ENCODE assay signal across 20 cellular contexts in genomic region chr15:55198706-55199105, GRCh38. TPM values are rescaled to one million over a fixed set of nuclear protein-coding genes. Genes with fewer than 3 reads are reported as not detected.
A peak's percentile ranks its signal among the peaks of the same experiment; 100 is the strongest.
DNase-seq lines count a peak whose midpoint lies in the region; ATAC-seq and TF ChIP-seq lines count a peak whose summit lies in the region.
"Had no signal": no experiment of that assay in that cellular context is flagged by ENCODE, and none has a peak within 500 bp of the region (broad histone marks: within the 10 kb centered on the region; RNA-seq: fewer than 3 reads in every experiment).

No MANE protein-coding gene starts in this region.

- DNase-seq in T-helper 1 cell, result no peak
- no peak for DNase-seq in MCF 10A (ENCODE audit: unreplicated experiment)
- no peak for DNase-seq in breast epithelium (ENCODE audit: low spot score in 2 of 2)
- DNase-seq in psoas muscle, result no peak
- no peak for DNase-seq in effector memory CD4-positive, alpha-beta T cell
- DNase-seq: activated CD4-positive, alpha-beta T cell treated with anti-CD3 and anti-CD28 coated beads, Interleukin-2, amount 50 U/mL, for 1 hour; AML-193; Calu3; kidney glomerular epithelial cell; NCI-H1930; NCI-H2227 treated with DMSO at 0.1 percent for 48 hours; occipital lobe; stimulated activated CD4-positive, alpha-beta T cell treated with anti-CD3 and anti-CD28 coated beads, Interleukin-2, amount 100 ng/mL, for 48 hours; stomach; trophoblast cell had no signal

- peaks cover 11% of the 10 kb centered on the region for H3K36me3 Mint-ChIP-seq in T-helper 1 cell treated with Interleukin-12 subunit alpha and Interleukin-12 subunit beta and Interleukin-4 antibody, amounts not matched to agents 30 μg/mL and 1 μg/mL, for 36 hours (ENCODE audit: low read depth)
- H3K36me3 Mint-ChIP-seq in MCF 10A (ENCODE audit: insufficient read depth, unreplicated experiment) (peaks cover 4% of the 10 kb centered on the region), brain (no peaks in the 10 kb centered on the region)
- peaks cover 8% of the 10 kb centered on the region for H3K36me3 Mint-ChIP-seq in stimulated activated memory B cell treated with anti-CD40 and anti-IgM and Interleukin-4, amounts not matched to agents 10 μg/mL and 1 μg/mL and 100 μg/mL, for 72 hours

- 94 to 98% (median 94%) methylated on average over 3 of the region's 3 CpGs for WGBS in psoas muscle, 3 donors

- no peaks in the 10 kb centered on the region for H3K27me3 ChIP-seq in breast epithelium
- no peaks in the 10 kb centered on the region for H3K27me3 ChIP-seq in psoas muscle (ENCODE audit: insufficient read depth in 3 of 3, low read length in 2 of 3)
- no peaks in the 10 kb centered on the region for H3K27me3 ChIP-seq in effector memory CD4-positive, alpha-beta T cell (replicated peaks; ENCODE audit: control insufficient read depth, insufficient read depth, low read length, poor library complexity, severe bottlenecking)
- H3K27me3 ChIP-seq: stomach had no signal

- no peak overlapping the region for H3K4me3 ChIP-seq in breast epithelium
- no peak overlapping the region for H3K4me3 ChIP-seq in psoas muscle
- no peak overlapping the region for H3K4me3 ChIP-seq in effector memory CD4-positive, alpha-beta T cell (ENCODE audit: insufficient read depth, low read depth, low read length, poor library complexity, severe bottlenecking)
- H3K4me3 ChIP-seq: coronary artery, lung, stomach had no signal

- H3K9me3 Mint-ChIP-seq in T-helper 1 cell treated with Interleukin-12 subunit alpha and Interleukin-12 subunit beta and Interleukin-4 antibody, amounts not matched to agents 30 μg/mL and 1 μg/mL, for 36 hours, result peaks cover 6% of the 10 kb centered on the region
- H3K9me3 Mint-ChIP-seq in MCF 10A (ENCODE audit: unreplicated experiment), result peaks cover 8% of the 10 kb centered on the region
- H3K9me3 Mint-ChIP-seq in brain, result peaks cover 0 to 5% (median 5%) of the 10 kb centered on the region in 5 experiments
- H3K9me3 Mint-ChIP-seq in stimulated activated memory B cell treated with anti-CD40 and anti-IgM and Interleukin-4, amounts not matched to agents 10 μg/mL and 1 μg/mL and 100 μg/mL, for 72 hours, result peaks cover 4% of the 10 kb centered on the region

- peaks cover 3% of the 10 kb centered on the region for H3K4me1 Mint-ChIP-seq in T-helper 1 cell treated with Interleukin-12 subunit alpha and Interleukin-12 subunit beta and Interleukin-4 antibody, amounts not matched to agents 30 μg/mL and 1 μg/mL, for 36 hours (ENCODE audit: low read depth)
- H3K4me1 Mint-ChIP-seq in MCF 10A (ENCODE audit: insufficient read depth, unreplicated experiment), result peaks cover 6% of the 10 kb centered on the region
- no peaks in the 10 kb centered on the region for H3K4me1 Mint-ChIP-seq in brain
- H3K4me1 Mint-ChIP-seq in stimulated activated memory B cell treated with anti-CD40 and anti-IgM and Interleukin-4, amounts not matched to agents 10 μg/mL and 1 μg/mL and 100 μg/mL, for 72 hours, result peaks cover 4% of the 10 kb centered on the region

- POLR2A ChIA-PET in MCF 10A (lab: Yijun Ruan, JAX), result interaction anchor here (3.0 kb wide), 2 partner anchors 23 to 120 kb away, joined by 11 to 22 read pairs; partner anchors contain the start of genes PIGB and PIGBOS1

- no peak overlapping the region for H3K27ac Mint-ChIP-seq in T-helper 1 cell treated with Interleukin-12 subunit alpha and Interleukin-12 subunit beta and Interleukin-4 antibody, amounts not matched to agents 30 μg/mL and 1 μg/mL, for 36 hours
- H3K27ac Mint-ChIP-seq in MCF 10A (ENCODE audit: low read depth, unreplicated experiment) (no peak overlapping the region), brain (no peak overlapping the region)
- H3K27ac Mint-ChIP-seq in stimulated activated memory B cell treated with anti-CD40 and anti-IgM and Interleukin-4, amounts not matched to agents 10 μg/mL and 1 μg/mL and 100 μg/mL, for 72 hours, result peak overlapping the region; percentile 74

- peak overlapping the region; percentile 48 for H3K4me3 Mint-ChIP-seq in T-helper 1 cell treated with Interleukin-12 subunit alpha and Interleukin-12 subunit beta and Interleukin-4 antibody, amounts not matched to agents 30 μg/mL and 1 μg/mL, for 36 hours
- H3K4me3 Mint-ChIP-seq in MCF 10A (ENCODE audit: unreplicated experiment) (peak overlapping the region; percentile 30), brain (peak overlapping the region in 4 of 5 experiments; percentile 37 to 77 (median 66))
- peak overlapping the region; percentile 19 for H3K4me3 Mint-ChIP-seq in stimulated activated memory B cell treated with anti-CD40 and anti-IgM and Interleukin-4, amounts not matched to agents 10 μg/mL and 1 μg/mL and 100 μg/mL, for 72 hours

- intact Hi-C loops in MCF 10A (cut with micrococcal nuclease), result no loop called here
- intact Hi-C loops in breast epithelium (cut with DNase I; ENCODE audit: low total_unique reads), result no loop called here
- intact Hi-C loops in psoas muscle (cut with DNase I), result loop anchor here (10.0 kb wide), 2 partner anchors 206 to 216 kb away; partner anchors contain the start of genes CCPG1 (in 1 of the 2) and PIERCE2 (in 1 of the 2)

- no TSS peak for BruUV-seq in MCF 10A (replicated peaks; lab: Mats Ljungman, UMichigan)

- no peaks in the 10 kb centered on the region for H3K36me3 ChIP-seq in breast epithelium
- no peaks in the 10 kb centered on the region for H3K36me3 ChIP-seq in psoas muscle (ENCODE audit: insufficient read depth in 1 of 2, low read depth in 1 of 2)
- H3K36me3 ChIP-seq in effector memory CD4-positive, alpha-beta T cell (ENCODE audit: control insufficient read depth, insufficient read depth, low read length), result no peaks in the 10 kb centered on the region
- H3K36me3 ChIP-seq: stomach had no signal

- H3K4me1 ChIP-seq in breast epithelium (peaks cover 0 to 7% of the 10 kb centered on the region in 2 donors), psoas muscle (peaks cover 17% of the 10 kb centered on the region)
- peaks cover 22% of the 10 kb centered on the region for H3K4me1 ChIP-seq in effector memory CD4-positive, alpha-beta T cell (ENCODE audit: control insufficient read depth, insufficient read depth, low read length, poor library complexity, severe bottlenecking)

- TF ChIP-seq CTCF in MCF 10A (IDR thresholded peaks at IDR 0.05; ENCODE audit: unreplicated experiment) (no peak), breast epithelium (IDR thresholded peaks at IDR 0.05) (no peak), brain (conservative IDR thresholded peaks at IDR 0.05) (no peak), psoas muscle (IDR thresholded peaks at IDR 0.05) (no peak)

- H3K27ac ChIP-seq in breast epithelium (no peak overlapping the region), psoas muscle (no peak overlapping the region)
- no peak overlapping the region for H3K27ac ChIP-seq in effector memory CD4-positive, alpha-beta T cell (ENCODE audit: insufficient read depth, low read length, poor library complexity, severe bottlenecking)
- H3K27ac ChIP-seq: coronary artery, stomach had no signal

- CTCF ChIA-PET in MCF 10A (lab: Yijun Ruan, JAX), result interaction anchor here (0.6 to 1.6 kb wide), 3 partner anchors 19 to 1389 kb away, joined by 3 to 6 read pairs (median 3); no protein-coding TSS in a partner anchor

- H3K27me3 Mint-ChIP-seq in T-helper 1 cell treated with Interleukin-12 subunit alpha and Interleukin-12 subunit beta and Interleukin-4 antibody, amounts not matched to agents 30 μg/mL and 1 μg/mL, for 36 hours (ENCODE audit: low read depth), result no peaks in the 10 kb centered on the region
- H3K27me3 Mint-ChIP-seq in MCF 10A (ENCODE audit: insufficient read depth, unreplicated experiment) (no peaks in the 10 kb centered on the region), brain (peaks cover 6% of the 10 kb centered on the region)
- no peaks in the 10 kb centered on the region for H3K27me3 Mint-ChIP-seq in stimulated activated memory B cell treated with anti-CD40 and anti-IgM and Interleukin-4, amounts not matched to agents 10 μg/mL and 1 μg/mL and 100 μg/mL, for 72 hours

- H3K9me3 ChIP-seq in breast epithelium (no peaks in the 10 kb centered on the region), psoas muscle (no peaks in the 10 kb centered on the region)
- H3K9me3 ChIP-seq in effector memory CD4-positive, alpha-beta T cell (ENCODE audit: control insufficient read depth, low read length), result no peaks in the 10 kb centered on the region
- H3K9me3 ChIP-seq: stomach had no signal

- no peak for ATAC-seq in stimulated activated memory B cell treated with anti-CD40 and anti-IgM and Interleukin-4, amounts not matched to agents 10 μg/mL and 1 μg/mL and 100 μg/mL, for 72 hours
- no peak for ATAC-seq in psoas muscle

- TF ChIP-seq POLR2A in breast epithelium (IDR thresholded peaks at IDR 0.05), result no peak

RNA-seq across cellular contexts. Expression of gene RSL24D1, which starts 2.0 kb away (rescaled TPM):
- total RNA-seq in MCF 10A (2022) (162 and 167 TPM in 2 replicates), breast epithelium (10 to 100 TPM; 66.4 to 97.9 (median 92.4) TPM), psoas muscle (10 to 100 TPM; 37.9 to 61.0 (median 55.3) TPM)
- polyA plus RNA-seq in brain (ENCODE audit: insufficient read depth, low read depth, low replicate concordance) (29.3 TPM), psoas muscle (10 to 100 TPM; 60.0 to 73.7 (median 71.3) TPM)

Comparison
In these comparisons a context has a peak if more than half of its experiments do, and no peak if none do; other contexts are left out.
1. intact Hi-C loops: an anchor here in psoas muscle (10.0 kb wide); none called in MCF 10A and breast epithelium.